1 cellular context compared by ENCODE assay signal in genomic region chr2:204869142-204869823, GRCh38.
TF ChIP-seq lines count a peak whose summit lies in the region.

No MANE protein-coding gene starts in this region.

TF ChIP-seq in SK-N-SH, 30 proteins besides CTCF, POLR2A, EP300 and RAD21 (continued from another document):
- TF ChIP-seq USF2 (IDR thresholded peaks at IDR 0.05; ENCODE audit: borderline replicate concordance, low read depth, low read length) (no peak), MXI1 (IDR thresholded peaks at IDR 0.05; ENCODE audit: low read depth, low read length) (no peak), TAF1 (IDR thresholded peaks at IDR 0.05; ENCODE audit: borderline replicate concordance, low read depth, low read length) (no peak), EZH2phosphoT487 (IDR thresholded peaks at IDR 0.05; ENCODE audit: borderline replicate concordance, low read depth) (no peak), RXRA (IDR thresholded peaks at IDR 0.05; ENCODE audit: borderline replicate concordance, low read depth) (no peak), ZBTB33 (IDR thresholded peaks at IDR 0.05; ENCODE audit: borderline replicate concordance, low read depth) (no peak), RCOR1 (IDR thresholded peaks at IDR 0.05; ENCODE audit: low read length) (no peak), JUND (IDR thresholded peaks at IDR 0.05) (no peak), PBX3 (IDR thresholded peaks at IDR 0.05) (no peak), POLR2AphosphoS5 (IDR thresholded peaks at IDR 0.05; ENCODE audit: low read depth, low read length) (no peak), MEF2A (IDR thresholded peaks at IDR 0.05; ENCODE audit: borderline replicate concordance, low read depth) (no peak), SMC3 (IDR thresholded peaks at IDR 0.05; ENCODE audit: low read depth, low read length) (no peak), USF1 (IDR thresholded peaks at IDR 0.05; ENCODE audit: borderline replicate concordance, low read depth) (no peak), NFIC (IDR thresholded peaks at IDR 0.05; ENCODE audit: borderline replicate concordance) (no peak; the same call in 1 of the 2 replicates), CHD2 (IDR thresholded peaks at IDR 0.05; ENCODE audit: low read length, partially characterized antibody) (no peak)
TF ChIP-seq in SK-N-SH: peak in this region for 0.
